23 cellular contexts compared by ENCODE assay signal in the genomic region with DNA sequence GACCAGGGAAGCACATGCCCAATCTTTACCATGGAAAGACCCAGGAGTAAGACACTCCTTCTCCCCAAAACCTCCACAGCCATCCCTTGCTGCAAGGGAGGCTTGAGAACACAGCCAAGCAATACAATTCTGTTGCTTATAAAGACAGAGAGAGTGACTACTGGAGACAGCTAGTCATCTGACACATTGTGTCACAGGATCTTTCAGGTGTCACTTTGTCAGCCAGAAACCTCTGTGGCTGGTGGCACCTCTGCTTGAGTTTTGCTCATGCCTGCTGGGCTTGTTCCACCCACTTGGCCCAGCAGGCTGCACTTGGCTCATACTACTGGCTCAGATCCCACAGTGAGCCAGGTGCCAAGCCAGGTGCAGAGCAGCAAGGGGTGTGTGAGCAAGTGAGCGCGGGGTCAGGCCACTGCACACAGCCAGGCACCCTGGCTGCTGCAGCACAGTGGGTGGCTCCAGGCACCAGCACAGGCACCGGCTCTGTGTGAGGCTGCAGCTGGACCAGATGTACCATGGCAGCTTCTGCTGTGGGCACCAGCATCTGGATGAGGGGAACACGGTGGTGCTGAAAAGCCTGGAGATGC. TPM values are rescaled to one million over a fixed set of nuclear protein-coding genes. Genes with fewer than 3 reads are reported as not detected.
"Had no signal": no experiment of that assay in that cellular context is flagged by ENCODE, and none has a peak within 500 bp of the region (broad histone marks: within the 10 kb centered on the region; RNA-seq: fewer than 3 reads in every experiment).

No MANE protein-coding gene starts in this region.

- H3K27ac Mint-ChIP-seq: dendritic cell treated with granulocyte-macrophage colony-stimulating factor and Interleukin-4, amounts not matched to agents 40 ng/mL and 50 ng/mL, for 4 days; effector memory CD8-positive, alpha-beta T cell; immature natural killer cell; nephron progenitor cell; progenitor cell of endocrine pancreas; type B pancreatic cell had no signal

- H3K4me3 Mint-ChIP-seq: dendritic cell treated with granulocyte-macrophage colony-stimulating factor and Interleukin-4, amounts not matched to agents 40 ng/mL and 50 ng/mL, for 4 days; effector memory CD8-positive, alpha-beta T cell; immature natural killer cell; nephron progenitor cell; type B pancreatic cell had no signal

- H3K9me3 Mint-ChIP-seq: effector memory CD8-positive, alpha-beta T cell; immature natural killer cell; nephron progenitor cell; type B pancreatic cell had no signal

- H3K27me3 ChIP-seq: ovary, uterus had no signal

- DNase-seq: effector memory CD8-positive, alpha-beta T cell; esophagus squamous epithelium; foreskin fibroblast; immature natural killer cell; left ventricle myocardium inferior; lower lobe of right lung; mesenchymal stem cell; midbrain; nephron progenitor cell; ovary; right cardiac atrium; small intestine; stimulated activated CD4-positive, alpha-beta T cell treated with anti-CD3 and anti-CD28 coated beads, Interleukin-12 subunit alpha, Interleukin-12 subunit beta, amount 100 ng/mL, for 4 hours; stimulated activated naive CD4-positive, alpha-beta T cell treated with Interleukin-2 at 50 U/mL for 16 hours; uterus had no signal

- ATAC-seq: effector memory CD8-positive, alpha-beta T cell; gastroesophageal sphincter; lower lobe of right lung; right cardiac atrium had no signal

- FAIRE-seq: colon, keratinocyte, small intestine had no signal

- H3K27ac ChIP-seq: epithelial cell of prostate, esophagus squamous epithelium, gastroesophageal sphincter, left ventricle myocardium inferior, lower lobe of right lung, neutrophil, ovary, uterus had no signal

- H3K4me1 ChIP-seq: gastroesophageal sphincter, left ventricle myocardium inferior, lower lobe of right lung had no signal

- H3K36me3 Mint-ChIP-seq: immature natural killer cell, type B pancreatic cell had no signal

- H3K4me3 ChIP-seq: esophagus squamous epithelium, gastroesophageal sphincter, left ventricle myocardium inferior, lower lobe of right lung, ovary, uterus had no signal

- H3K4me1 Mint-ChIP-seq: immature natural killer cell had no signal

- H3K36me3 ChIP-seq: esophagus squamous epithelium, gastroesophageal sphincter, left ventricle myocardium inferior, lower lobe of right lung, neutrophil, ovary, uterus had no signal

- H3K9me3 ChIP-seq: esophagus squamous epithelium, lower lobe of right lung, uterus had no signal

RNA-seq across cellular contexts. Expression of gene PRLHR, which starts 12.4 kb away (rescaled TPM):
- total RNA-seq: esophagus squamous epithelium, left ventricle myocardium inferior, lower lobe of right lung, right cardiac atrium had no signal
- polyA plus RNA-seq: immature natural killer cell, keratinocyte, right cardiac atrium had no signal
